1 cellular context compared by ENCODE assay signal in the genomic region with DNA sequence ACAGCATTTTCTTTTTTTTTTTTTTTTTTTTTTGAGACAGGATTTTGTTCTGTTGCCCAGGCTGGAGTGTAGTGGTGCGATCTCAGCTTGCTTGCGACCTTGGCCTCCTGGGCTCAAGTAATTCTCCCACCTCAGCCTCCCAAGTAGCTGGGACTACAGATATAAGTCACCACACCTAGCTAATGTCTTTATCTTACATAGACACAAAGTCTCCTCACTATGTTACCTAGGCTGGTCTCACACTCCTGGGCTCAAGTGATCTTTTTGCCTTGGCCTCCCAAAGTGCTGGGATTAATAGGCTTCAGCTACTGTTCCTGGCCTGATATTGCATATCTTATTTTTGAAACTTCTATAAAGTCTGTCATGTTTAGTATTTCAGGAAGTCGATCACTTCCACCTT.
TF ChIP-seq lines count a peak whose summit lies in the region.

No MANE protein-coding gene starts in this region.

TF ChIP-seq in H1, 55 proteins besides CTCF, POLR2A, EP300 and RAD21:
- no peak for TF ChIP-seq TBP (IDR thresholded peaks at IDR 0.05; ENCODE audit: low read depth, low read length)
- no peak for TF ChIP-seq TCF12 (IDR thresholded peaks at IDR 0.05; ENCODE audit: low read depth, low read length)
- TF ChIP-seq EZH2 (IDR thresholded peaks at IDR 0.05; ENCODE audit: low read depth, low read length, severe bottlenecking): no peak
- TF ChIP-seq, protein P1, sequence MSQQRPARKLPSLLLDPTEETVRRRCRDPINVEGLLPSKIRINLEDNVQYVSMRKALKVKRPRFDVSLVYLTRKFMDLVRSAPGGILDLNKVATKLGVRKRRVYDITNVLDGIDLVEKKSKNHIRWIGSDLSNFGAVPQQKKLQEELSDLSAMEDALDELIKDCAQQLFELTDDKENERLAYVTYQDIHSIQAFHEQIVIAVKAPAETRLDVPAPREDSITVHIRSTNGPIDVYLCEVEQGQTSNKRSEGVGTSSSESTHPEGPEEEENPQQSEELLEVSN (IDR thresholded peaks at IDR 0.05): no peak
- no peak for TF ChIP-seq KDM5A (IDR thresholded peaks at IDR 0.05; ENCODE audit: low read length)
